Comparison of ENCODE assay signal across 21 cellular contexts in the genomic region with DNA sequence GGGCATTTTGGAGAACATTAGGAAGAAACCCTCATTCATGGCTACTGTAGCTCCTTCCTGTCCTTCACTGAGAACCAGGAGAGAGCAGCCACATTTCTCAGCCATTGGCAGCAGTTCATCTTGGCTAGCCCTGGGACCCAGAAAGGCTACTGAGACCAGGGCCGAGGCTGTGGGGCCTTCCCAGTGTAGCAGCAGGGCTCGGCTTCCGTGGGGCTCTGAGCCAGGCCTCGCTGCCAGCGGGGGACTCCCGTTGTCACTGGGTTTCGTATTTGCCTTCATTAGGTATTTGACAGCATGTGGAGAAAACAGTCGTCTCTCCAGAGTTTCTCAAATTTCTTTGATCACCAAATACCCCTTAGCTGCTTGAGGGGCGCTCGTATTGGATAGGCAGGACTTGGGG. TPM values are rescaled to one million over a fixed set of nuclear protein-coding genes. Genes with fewer than 3 reads are reported as not detected.
"Had no signal": no experiment of that assay in that cellular context is flagged by ENCODE, and none has a peak within 500 bp of the region (broad histone marks: within the 10 kb centered on the region; RNA-seq: fewer than 3 reads in every experiment).

No MANE protein-coding gene starts in this region.

- ATAC-seq: activated naive CD4-positive, alpha-beta T cell treated with anti-CD3 and anti-CD28 coated beads, Interleukin-2, amount 50 U/mL, for 72 hours; activated naive CD8-positive, alpha-beta T cell treated with anti-CD3 and anti-CD28 coated beads, Interleukin-2, amount 50 U/mL, for 24 hours; activated T-cell treated with anti-CD3 and anti-CD28 coated beads, Interleukin-2, amount 50 U/mL, for 4 hours; T-helper 17 cell had no signal

- DNase-seq: activated B cell treated with CpG ODN at 0.5 μM for 24 hours; activated CD4-positive, alpha-beta memory T cell treated with anti-CD3 and anti-CD28 coated beads for 36 hours; activated CD4-positive, alpha-beta T cell treated with anti-CD3 and anti-CD28 coated beads, Interleukin-2, amount 10 ng/mL, durations not matched to agents 7 days and 5 days; activated CD8-positive, alpha-beta memory T cell treated with anti-CD3 and anti-CD28 coated beads for 24 hours; activated effector memory CD4-positive, alpha-beta T cell treated with anti-CD3 and anti-CD28 coated beads, Interleukin-2, amount 50 U/mL, for 16 hours; activated naive CD4-positive, alpha-beta T cell treated with Interleukin-2 at 50 U/mL for 16 hours; activated naive CD8-positive, alpha-beta T cell treated with anti-CD3 and anti-CD28 coated beads, Interleukin-2, amount 50 U/mL, for 24 hours; activated T-cell treated with anti-CD3 and anti-CD28 coated beads, Interleukin-2, amount 50 U/mL, for 4 hours; amniotic stem cell; MM.1S; NCI-H1105 treated with DMSO at 0.1 percent for 48 hours; NCI-H1436 treated with DMSO at 0.1 percent for 48 hours; NCI-H187; NCI-H2081 treated with DMSO at 0.1 percent for 48 hours; NCI-H446; NCI-H524; PC-9; SIG-M5; T-helper 17 cell; T-helper 9 cell had no signal

RNA-seq across cellular contexts. Expression of a gene that starts 37.3 kb away (rescaled TPM):
- total RNA-seq: activated B cell treated with CpG ODN at 0.5 μM for 24 hours; activated CD4-positive, alpha-beta T cell treated with anti-CD3 and anti-CD28 coated beads, Interleukin-2, amount 10 ng/mL, durations not matched to agents 7 days and 5 days; activated naive CD4-positive, alpha-beta T cell treated with anti-CD3 and anti-CD28 coated beads, Interleukin-2, amount 50 U/mL, for 72 hours; T-helper 17 cell had no signal
